1 cellular context compared by ENCODE assay signal in the genomic region with DNA sequence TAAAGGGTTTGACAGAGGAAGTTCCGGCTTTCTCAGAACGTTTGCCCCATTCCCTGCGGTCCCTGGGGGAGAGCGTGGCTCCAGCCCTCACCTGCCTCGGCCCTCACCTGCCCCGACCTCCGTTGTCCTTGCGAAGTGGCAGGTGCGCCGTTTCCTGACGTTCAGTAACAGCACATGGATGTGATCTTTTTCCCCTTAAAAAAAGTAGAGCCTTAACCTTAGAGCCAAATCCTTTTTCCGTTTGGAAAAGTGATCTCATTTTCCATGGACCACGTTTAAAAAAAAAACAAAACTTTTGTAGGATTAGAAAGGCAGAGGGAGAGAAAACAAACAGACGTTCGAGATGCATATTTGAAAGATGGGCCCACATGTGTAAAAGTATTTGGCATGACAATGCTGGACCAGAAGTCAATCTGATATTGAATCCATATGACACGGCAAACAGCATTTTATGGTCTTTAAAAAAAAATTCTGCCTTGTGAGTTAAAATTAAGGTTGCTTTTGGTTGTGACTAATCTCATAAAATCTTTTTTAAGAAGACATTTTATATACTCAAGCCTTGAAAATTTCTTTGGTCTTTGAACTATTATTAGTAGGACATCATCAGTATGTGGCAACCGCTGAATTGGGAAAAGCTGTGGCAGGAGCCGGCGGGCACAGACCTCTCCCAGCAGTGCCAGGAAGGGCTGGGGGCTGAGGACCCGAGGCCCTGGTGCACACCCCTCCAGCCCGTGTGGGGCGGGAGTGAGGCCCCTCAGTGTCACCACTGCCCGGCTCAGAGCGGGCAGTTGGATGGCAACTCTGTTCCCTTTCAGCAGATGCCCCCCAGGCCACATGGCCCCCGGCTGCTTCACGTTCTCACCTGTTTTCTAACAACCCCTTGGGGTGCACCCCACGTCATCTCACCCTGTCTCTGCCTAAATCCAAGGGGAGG.
A peak's percentile ranks its signal among the peaks of the same experiment; 100 is the strongest.
TF ChIP-seq lines count a peak whose summit lies in the region.

No MANE protein-coding gene starts in this region.

TF ChIP-seq in GM12878, 131 proteins besides CTCF, POLR2A, EP300 and RAD21 (continued from another document):
- TF ChIP-seq, protein P1, sequence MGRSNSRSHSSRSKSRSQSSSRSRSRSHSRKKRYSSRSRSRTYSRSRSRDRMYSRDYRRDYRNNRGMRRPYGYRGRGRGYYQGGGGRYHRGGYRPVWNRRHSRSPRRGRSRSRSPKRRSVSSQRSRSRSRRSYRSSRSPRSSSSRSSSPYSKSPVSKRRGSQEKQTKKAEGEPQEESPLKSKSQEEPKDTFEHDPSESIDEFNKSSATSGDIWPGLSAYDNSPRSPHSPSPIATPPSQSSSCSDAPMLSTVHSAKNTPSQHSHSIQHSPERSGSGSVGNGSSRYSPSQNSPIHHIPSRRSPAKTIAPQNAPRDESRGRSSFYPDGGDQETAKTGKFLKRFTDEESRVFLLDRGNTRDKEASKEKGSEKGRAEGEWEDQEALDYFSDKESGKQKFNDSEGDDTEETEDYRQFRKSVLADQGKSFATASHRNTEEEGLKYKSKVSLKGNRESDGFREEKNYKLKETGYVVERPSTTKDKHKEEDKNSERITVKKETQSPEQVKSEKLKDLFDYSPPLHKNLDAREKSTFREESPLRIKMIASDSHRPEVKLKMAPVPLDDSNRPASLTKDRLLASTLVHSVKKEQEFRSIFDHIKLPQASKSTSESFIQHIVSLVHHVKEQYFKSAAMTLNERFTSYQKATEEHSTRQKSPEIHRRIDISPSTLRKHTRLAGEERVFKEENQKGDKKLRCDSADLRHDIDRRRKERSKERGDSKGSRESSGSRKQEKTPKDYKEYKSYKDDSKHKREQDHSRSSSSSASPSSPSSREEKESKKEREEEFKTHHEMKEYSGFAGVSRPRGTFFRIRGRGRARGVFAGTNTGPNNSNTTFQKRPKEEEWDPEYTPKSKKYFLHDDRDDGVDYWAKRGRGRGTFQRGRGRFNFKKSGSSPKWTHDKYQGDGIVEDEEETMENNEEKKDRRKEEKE (IDR thresholded peaks at IDR 0.05): no peak
- peak; percentile 11; the same call in 1 of the 2 replicates for TF ChIP-seq SIN3A (IDR thresholded peaks at IDR 0.05; ENCODE audit: low read depth, low read length)
